ENCODE assay signal across 19 cellular contexts in the genomic region with DNA sequence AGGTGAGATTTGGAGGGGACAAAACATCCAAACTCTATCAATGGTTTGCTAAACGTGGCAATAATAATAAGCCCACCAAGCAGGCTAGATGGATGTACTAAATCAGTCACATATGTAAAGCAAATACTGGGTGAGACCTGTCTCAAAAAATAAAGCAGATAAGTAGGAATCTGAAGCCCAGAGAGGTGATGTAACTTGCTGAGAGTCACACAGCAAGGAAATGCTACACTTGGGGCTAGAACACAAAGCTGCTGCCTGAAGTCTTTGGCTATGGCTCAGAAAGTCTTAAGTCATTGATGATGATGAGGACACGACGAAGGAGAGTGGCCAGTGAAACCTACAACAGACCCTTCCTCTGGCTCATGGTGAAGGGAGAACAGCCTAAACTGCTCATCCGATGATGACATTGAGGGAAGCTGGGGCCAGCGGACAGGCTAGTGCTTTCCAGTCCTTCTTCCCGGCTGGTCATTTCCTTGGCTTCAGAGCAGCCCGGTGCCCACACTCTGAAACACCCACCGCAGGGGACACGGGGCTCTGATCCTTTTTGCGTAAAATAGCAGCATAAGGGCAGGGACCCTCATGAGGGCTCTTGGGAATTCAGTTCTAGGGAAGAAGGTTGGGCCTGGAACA. TPM values are rescaled to one million over a fixed set of nuclear protein-coding genes. Genes with fewer than 3 reads are reported as not detected.
DNase-seq lines count a peak whose midpoint lies in the region; ATAC-seq, FAIRE-seq and TF ChIP-seq lines count a peak whose summit lies in the region.
"Had no signal": no experiment of that assay in that cellular context is flagged by ENCODE, and none has a peak within 500 bp of the region (broad histone marks: within the 10 kb centered on the region; RNA-seq: fewer than 3 reads in every experiment).

No MANE protein-coding gene starts in this region.

- H3K4me1 Mint-ChIP-seq in neural progenitor cell, result peaks cover 17% of the 10 kb centered on the region

- H3K36me3 Mint-ChIP-seq in neural progenitor cell, result no peaks in the 10 kb centered on the region
- H3K36me3 Mint-ChIP-seq: CD4-positive, CD25-positive, alpha-beta regulatory T cell had no signal

- POLR2A ChIA-PET in HEK293 (lab: Yijun Ruan, JAX) (no interaction called here), K562 (lab: Yijun Ruan, JAX) (interaction anchor here (1.2 kb wide), 1 partner anchor 10 kb away, joined by 3 read pairs; no protein-coding TSS in a partner anchor)

- H3K9me3 ChIP-seq in HEK293 (ENCODE audit: control insufficient read depth, insufficient read depth, low read depth, low read length) (no peaks in the 10 kb centered on the region), K562 (replicated peaks; ENCODE audit: control insufficient read depth, insufficient read depth, low read depth, low read length) (no peaks in the 10 kb centered on the region), neural progenitor cell (ENCODE audit: low read depth) (no peaks in the 10 kb centered on the region), subcutaneous abdominal adipose tissue (ENCODE audit: control insufficient read depth in 5 of 5, low read length in 5 of 5) (peaks cover 0 to 5% (median 0%) of the 10 kb centered on the region in 5 donors)

- no peak overlapping the region for H3K27ac ChIP-seq in HEK293 (ENCODE audit: extremely low read depth, low read depth, low read length)
- H3K27ac ChIP-seq in K562 (ENCODE audit: extremely low read depth, low read depth, low read length), result no peak overlapping the region
- H3K27ac ChIP-seq in neural progenitor cell, result no peak overlapping the region
- peak overlapping the region; percentile 73 for H3K27ac ChIP-seq in subcutaneous abdominal adipose tissue (ENCODE audit: low read depth, low read length)

- no peak for TF ChIP-seq RAD21 in K562 (CRISPR knock-in tag; conservative IDR thresholded peaks at IDR 0.05 in 1 of 2, IDR thresholded peaks at IDR 0.05 in 1 of 2)

- H3K27me3 Mint-ChIP-seq in neural progenitor cell (ENCODE audit: insufficient read depth, low read depth), result peaks cover 8% of the 10 kb centered on the region

- H3K9me1 ChIP-seq in K562 (ENCODE audit: control insufficient read depth, insufficient read depth, low read length), result no peaks in the 10 kb centered on the region

- H3K9me3 Mint-ChIP-seq in neural progenitor cell, result peaks cover 22% of the 10 kb centered on the region

- H3K4me3 ChIP-seq in HEK293 (ENCODE audit: low read depth, low read length) (no peak overlapping the region), K562 (no peak overlapping the region), neural progenitor cell (no peak overlapping the region), subcutaneous abdominal adipose tissue (ENCODE audit: low read depth in 1 of 5, low read length in 5 of 5) (no peak overlapping the region)

- CTCF ChIA-PET in HEK293 (lab: Yijun Ruan, JAX) (interaction anchor here (0.6 to 1.0 kb wide), 2 partner anchors 10 to 45 kb away, joined by 4 to 7 read pairs; no protein-coding TSS in a partner anchor), K562 (lab: Yijun Ruan, JAX; ENCODE audit: low intra/inter-chr PET ratio) (no interaction called here)

- H3K27ac Mint-ChIP-seq in neural progenitor cell, result peak overlapping the region; percentile 6
- H3K27ac Mint-ChIP-seq: CD4-positive, CD25-positive, alpha-beta regulatory T cell had no signal

- H3K36me3 ChIP-seq in HEK293 (ENCODE audit: control insufficient read depth in 2 of 2, insufficient read depth in 1 of 2, low read length in 2 of 2) (no peaks in the 10 kb centered on the region), K562 (ENCODE audit: control insufficient read depth, insufficient read depth, low read length) (no peaks in the 10 kb centered on the region), neural progenitor cell (no peaks in the 10 kb centered on the region), subcutaneous abdominal adipose tissue (ENCODE audit: control insufficient read depth in 5 of 5, insufficient read depth in 5 of 5, low read length in 5 of 5) (no peaks in the 10 kb centered on the region)

- no peaks in the 10 kb centered on the region for H3F3A ChIP-seq in neural progenitor cell (ENCODE audit: low read depth)

- H4K20me1 ChIP-seq in K562 (replicated peaks; ENCODE audit: control insufficient read depth, insufficient read depth, low read length) (no peaks in the 10 kb centered on the region), neural progenitor cell (ENCODE audit: low read depth) (no peaks in the 10 kb centered on the region)

- TF ChIP-seq CTCF in HEK293 (tag by site-specific recombination; IDR thresholded peaks at IDR 0.05) (no peak), K562 (IDR thresholded peaks at IDR 0.05 in 2 of 3, conservative IDR thresholded peaks at IDR 0.05 in 1 of 3; ENCODE audit: insufficient read depth in 2 of 3, low read depth in 1 of 3, low read length in 3 of 3) (no peak), neural progenitor cell (IDR thresholded peaks at IDR 0.05) (no peak)

- H3K4me1 ChIP-seq in HEK293 (ENCODE audit: control insufficient read depth, insufficient read depth, low read length), result no peaks in the 10 kb centered on the region
- peaks cover 7 to 10% of the 10 kb centered on the region in 2 experiments; a peak in 2 of 5 replicates for H3K4me1 ChIP-seq in K562 (replicated peaks in 1 of 2; ENCODE audit: control insufficient read depth in 2 of 2, insufficient read depth in 2 of 2, low read length in 2 of 2)
- no peaks in the 10 kb centered on the region for H3K4me1 ChIP-seq in neural progenitor cell
- peaks cover 7 to 18% (median 14%) of the 10 kb centered on the region in 5 donors for H3K4me1 ChIP-seq in subcutaneous abdominal adipose tissue (ENCODE audit: control insufficient read depth in 5 of 5, insufficient read depth in 5 of 5, low read length in 5 of 5)

- no peaks in the 10 kb centered on the region for H3K79me2 ChIP-seq in K562 (ENCODE audit: control insufficient read depth, insufficient read depth, low read length)
- H3K79me2 ChIP-seq in neural progenitor cell (ENCODE audit: low read depth), result no peaks in the 10 kb centered on the region

- H2AFZ ChIP-seq in K562 (ENCODE audit: low read depth, low read length) (no peak overlapping the region), neural progenitor cell (replicated peaks) (no peak overlapping the region)

- H3K4me3 Mint-ChIP-seq in neural progenitor cell, result no peak overlapping the region
- H3K4me3 Mint-ChIP-seq: CD4-positive, CD25-positive, alpha-beta regulatory T cell had no signal

- TF ChIP-seq EP300 in K562 (IDR thresholded peaks at IDR 0.05; ENCODE audit: low read length), result no peak

- BruUV-seq in K562 (replicated peaks; lab: Mats Ljungman, UMichigan), result no TSS peak

- H3K9ac ChIP-seq in K562 (ENCODE audit: insufficient read depth in 1 of 2, low read depth in 2 of 2, low read length in 2 of 2) (no peak overlapping the region), neural progenitor cell (no peak overlapping the region), subcutaneous abdominal adipose tissue (ENCODE audit: low read length in 5 of 5) (no peak overlapping the region)

- H3K27me3 ChIP-seq in K562 (ENCODE audit: control insufficient read depth in 2 of 2, insufficient read depth in 2 of 2, low read length in 2 of 2) (peaks cover 19 to 26% of the 10 kb centered on the region in 2 experiments; a peak in 4 of 5 replicates), neural progenitor cell (peaks cover 6% of the 10 kb centered on the region), subcutaneous abdominal adipose tissue (ENCODE audit: control insufficient read depth in 5 of 5, insufficient read depth in 4 of 5, low read length in 5 of 5) (no peaks in the 10 kb centered on the region)

- H3K4me2 ChIP-seq in K562 (ENCODE audit: insufficient read depth, low read length) (no peak overlapping the region), neural progenitor cell (no peak overlapping the region)

- FAIRE-seq in K562 (lab: Jason Lieb, UNC), result no peak
- FAIRE-seq: A204.1, H54 had no signal

- in situ Hi-C loops in K562 (cut with MboI), result no loop called here

- intact Hi-C loops in K562 (cut with micrococcal nuclease), result no loop called here

- no peak for DNase-seq in K562 (ENCODE audit: extremely low read depth in 1 of 4, low spot score in 3 of 4)
- DNase-seq in neural progenitor cell (ENCODE audit: low spot score), result no peak
- no peak for DNase-seq in NAMALWA (ENCODE audit: low spot score)
- DNase-seq in activated CD4-positive, alpha-beta T cell treated with anti-CD3 and anti-CD28 coated beads for 4 hours, result no peak
- DNase-seq in islet precursor cell, result no peak
- DNase-seq: CD4-positive, CD25-positive, alpha-beta regulatory T cell; DMS79; NCI-H1105 treated with DMSO at 0.1 percent for 48 hours; NCI-H1694; NCI-H2081; NCI-H2171; NCI-H345; NCI-H524 treated with DMSO at 0.1 percent for 48 hours; OCI-M1; Right ventricle myocardium superior had no signal

- no peak for ATAC-seq in K562

- 23% methylated on average over 10 of the region's 10 CpGs for WGBS in K562 (ENCODE audit: insufficient coverage, low coverage, missing lambda C conversion rate)

- TF ChIP-seq POLR2A in K562 (conservative IDR thresholded peaks at IDR 0.05), result no peak

TF ChIP-seq in HEK293, 187 proteins besides CTCF, POLR2A, EP300 and RAD21 (continues in another document):
- TF ChIP-seq ZNF768 (tag by site-specific recombination; IDR thresholded peaks at IDR 0.05) (0 out of 2 replicates have a peak, but pooled peaks have one; percentile 35), IKZF3 (tag by site-specific recombination; IDR thresholded peaks at IDR 0.05) (no peak)

TF ChIP-seq in K562, 482 proteins besides CTCF, POLR2A, EP300 and RAD21 (continues in another document):
- TF ChIP-seq ZFP36 (IDR thresholded peaks at IDR 0.05; ENCODE audit: low read depth, low read length, partially characterized antibody), result peak; percentile 57

RNA-seq across cellular contexts. Expression of a gene that starts 14.1 kb away (rescaled TPM):
- total RNA-seq in K562 (2011; cell fraction: chromatin; rRNA removed; ENCODE audit: low replicate concordance), result 11.5 and 24.3 TPM in 2 replicates
- 32.5 and 33.0 TPM in 2 replicates for total RNA-seq in K562 (2011; cell fraction: nucleolus; rRNA removed)
- 17.9 and 22.4 TPM in 2 replicates for total RNA-seq in K562 (2011; cell fraction: nucleoplasm; rRNA removed)
- total RNA-seq in K562 (2014; rRNA removed) (12.8 and 18.9 TPM in 2 replicates), K562 (2014; rRNA removed; fragmentation: Illumina TruSeq; extraction: Trizol) (5.0 and 7.3 TPM in 2 replicates), K562 (2015; rRNA removed; fragmentation: Illumina TruSeq; extraction: Trizol) (4.4 and 4.8 TPM in 2 replicates), K562 (2021) (14.2 and 17.1 TPM in 2 replicates), neural progenitor cell (ENCODE audit: low replicate concordance) (4.2 and 12.8 TPM in 2 replicates)
- polyA plus RNA-seq in K562 (2011; rRNA removed) (12.6 and 13.3 TPM in 2 replicates), K562 (2014; fragmentation: Illumina TruSeq; extraction: Trizol) (8.0 and 8.5 TPM in 2 replicates), K562 (2014; fragmentation: Nextera tagmentation; extraction: Ambion mirVana) (1 to 10 TPM; 2.1 to 3.0 TPM), K562 (2014; rRNA removed) (10.1 and 14.1 TPM in 2 replicates)
- 16.2 and 25.8 TPM in 2 replicates for polyA plus RNA-seq in K562 (2011; cell fraction: cytosol; rRNA removed)
- 26.5 and 30.4 TPM in 2 replicates for polyA plus RNA-seq in K562 (2011; cell fraction: nucleus; rRNA removed)
- polyA plus RNA-seq in K562 (2012), result 8.3 and 11.4 TPM in 2 replicates
- 13.6 and 20.8 TPM in 2 replicates for polyA minus RNA-seq in K562 (2011; rRNA and poly(A)+ RNA removed)
- 13.5 and 14.0 TPM in 2 replicates for polyA minus RNA-seq in K562 (2011; cell fraction: cytosol; rRNA and poly(A)+ RNA removed)
- 23.3 and 31.2 TPM in 2 replicates for polyA minus RNA-seq in K562 (2011; cell fraction: nucleus; rRNA and poly(A)+ RNA removed)
